Comparison of ENCODE assay signal across 9 cellular contexts in the genomic region with DNA sequence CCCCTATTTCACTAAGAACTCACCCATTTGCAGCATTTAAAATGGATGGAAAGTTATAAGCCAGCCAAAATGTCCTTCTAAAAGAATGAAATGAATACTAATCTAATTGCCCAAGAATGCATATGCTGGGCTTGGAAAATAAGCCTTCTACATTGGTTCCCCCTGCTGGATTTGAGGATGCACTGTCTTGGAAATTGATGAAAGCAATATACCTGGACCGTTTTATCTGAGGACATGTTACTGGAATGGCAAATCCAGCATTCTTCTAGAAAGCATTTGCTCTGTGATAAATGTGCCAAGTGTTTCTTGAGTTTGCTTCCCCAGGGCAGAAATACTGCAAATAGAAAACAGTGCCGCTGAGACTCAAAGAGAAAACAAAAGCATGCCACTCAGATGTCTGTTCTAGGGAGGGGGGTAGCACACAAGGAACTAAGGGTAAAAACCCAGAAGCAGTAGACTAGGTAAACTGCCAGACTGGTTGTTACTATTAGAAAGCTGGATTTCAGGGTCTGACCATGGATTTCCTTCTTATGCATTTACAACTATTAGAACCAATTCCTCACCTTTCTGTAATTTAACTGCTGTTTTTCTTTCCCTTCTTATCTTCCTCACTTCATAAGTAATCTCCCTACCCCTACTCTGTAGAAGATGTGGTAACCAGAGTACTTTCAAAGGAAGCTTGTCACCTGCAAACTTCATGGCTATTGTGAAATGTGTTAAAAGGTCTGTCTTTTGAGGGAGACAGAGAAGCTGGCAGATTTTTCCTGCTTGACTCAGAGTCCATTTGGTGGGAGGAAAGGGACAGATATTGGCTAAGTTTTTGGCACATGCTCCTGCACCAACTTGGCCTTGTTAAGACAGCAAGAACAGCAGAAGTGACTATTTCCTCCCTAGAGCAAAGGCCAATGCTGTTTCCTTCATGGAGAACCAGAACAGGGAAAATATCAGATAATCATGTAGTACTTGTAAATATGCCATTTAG.
DNase-seq lines count a peak whose midpoint lies in the region; ATAC-seq and TF ChIP-seq lines count a peak whose summit lies in the region.
"Had no signal": no experiment of that assay in that cellular context is flagged by ENCODE, and none has a peak within 500 bp of the region (broad histone marks: within the 10 kb centered on the region; RNA-seq: fewer than 3 reads in every experiment).

No MANE protein-coding gene starts in this region.

- H3K36me3 Mint-ChIP-seq in brain: no peaks in the 10 kb centered on the region
- H3K36me3 Mint-ChIP-seq in naive thymus-derived CD4-positive, alpha-beta T cell: peaks cover 0 to 6% (median 0%) of the 10 kb centered on the region in 5 donors
- peaks cover 0 to 3% of the 10 kb centered on the region in 2 donors for H3K36me3 Mint-ChIP-seq in activated T-cell treated with anti-CD3 and anti-CD28 coated beads, Interleukin-2, amount 50 U/mL, for 72 hours (ENCODE audit: insufficient read depth in 2 of 2)
- H3K36me3 Mint-ChIP-seq: memory B cell had no signal

- POLR2A ChIA-PET in naive thymus-derived CD4-positive, alpha-beta T cell (lab: Charles Lee): interaction anchor here (0.6 kb wide), 1 partner anchor 31 kb away, joined by 3 read pairs; no protein-coding TSS in a partner anchor

- WGBS in lung, 2 donors: 14 to 19% methylated on average over 2 of the region's 2 CpGs

- ATAC-seq in lung (ENCODE audit: insufficient read depth, low FRiP score) (peak; percentile 17), GM21526 (IDR thresholded peaks at IDR 0.05; ENCODE audit: low FRiP score, unreplicated experiment) (no peak), left colon (no peak)
- ATAC-seq in naive thymus-derived CD4-positive, alpha-beta T cell: no peak
- no peak for ATAC-seq in activated T-cell treated with anti-CD3 and anti-CD28 coated beads, Interleukin-2, amount 50 U/mL, for 72 hours (replicated peaks in 1 of 2)

- H3K27ac ChIP-seq in lung (ENCODE audit: low read depth in 1 of 2, low read length in 1 of 2): no peak overlapping the region
- no peak overlapping the region for H3K27ac ChIP-seq in naive thymus-derived CD4-positive, alpha-beta T cell (ENCODE audit: low read depth, low read length)

- H3K4me1 Mint-ChIP-seq in brain: peaks cover 13% of the 10 kb centered on the region
- H3K4me1 Mint-ChIP-seq in naive thymus-derived CD4-positive, alpha-beta T cell: no peaks in the 10 kb centered on the region
- H3K4me1 Mint-ChIP-seq in activated T-cell treated with anti-CD3 and anti-CD28 coated beads, Interleukin-2, amount 50 U/mL, for 72 hours (ENCODE audit: low read depth): no peaks in the 10 kb centered on the region

- H3K4me3 Mint-ChIP-seq in brain: no peak overlapping the region
- H3K4me3 Mint-ChIP-seq in naive thymus-derived CD4-positive, alpha-beta T cell: no peak overlapping the region
- H3K4me3 Mint-ChIP-seq in activated T-cell treated with anti-CD3 and anti-CD28 coated beads, Interleukin-2, amount 50 U/mL, for 72 hours: no peak overlapping the region
- H3K4me3 Mint-ChIP-seq: memory B cell had no signal

- peaks cover 0 to 18% (median 12%) of the 10 kb centered on the region in 5 experiments for H3K9me3 Mint-ChIP-seq in brain
- peaks cover 0 to 20% (median 4%) of the 10 kb centered on the region in 11 donors for H3K9me3 Mint-ChIP-seq in naive thymus-derived CD4-positive, alpha-beta T cell
- H3K9me3 Mint-ChIP-seq in activated T-cell treated with anti-CD3 and anti-CD28 coated beads, Interleukin-2, amount 50 U/mL, for 72 hours: peaks cover 4 to 6% of the 10 kb centered on the region in 2 donors
- H3K9me3 Mint-ChIP-seq: memory B cell had no signal

- CTCF ChIA-PET in naive thymus-derived CD4-positive, alpha-beta T cell (lab: Charles Lee): no interaction called here

- TF ChIP-seq CTCF in brain (conservative IDR thresholded peaks at IDR 0.05) (peak; percentile 74 to 79), lung (IDR thresholded peaks at IDR 0.05; ENCODE audit: control extremely low read depth, extremely low read depth) (peak; percentile 18)

- intact Hi-C loops in naive thymus-derived CD4-positive, alpha-beta T cell (cut with micrococcal nuclease): no loop called here
- intact Hi-C loops in left colon (cut with DNase I, micrococcal nuclease): no loop called here

- no peak overlapping the region for H3K4me3 ChIP-seq in lung
- H3K4me3 ChIP-seq in naive thymus-derived CD4-positive, alpha-beta T cell (ENCODE audit: low read length): no peak overlapping the region

- no peaks in the 10 kb centered on the region for H3K27me3 Mint-ChIP-seq in brain
- peaks cover 0 to 5% (median 0%) of the 10 kb centered on the region in 5 donors for H3K27me3 Mint-ChIP-seq in naive thymus-derived CD4-positive, alpha-beta T cell
- H3K27me3 Mint-ChIP-seq in activated T-cell treated with anti-CD3 and anti-CD28 coated beads, Interleukin-2, amount 50 U/mL, for 72 hours (ENCODE audit: low read depth): no peaks in the 10 kb centered on the region
- H3K27me3 Mint-ChIP-seq: memory B cell had no signal

- DNase-seq in GM04503 (ENCODE audit: low read depth) (peak; percentile 24), NCI-H2081 (lab: John Stamatoyannopoulos, UW) (peak; percentile 50 to 63), lung (ENCODE audit: low spot score) (peak; percentile 38), left colon (no peak)
- no peak for DNase-seq in naive thymus-derived CD4-positive, alpha-beta T cell
- DNase-seq in activated T-cell treated with anti-CD3 and anti-CD28 coated beads, Interleukin-2, amount 50 U/mL, for 72 hours: no peak

- peak overlapping the region; percentile 41 to 88 (median 62) for H3K27ac Mint-ChIP-seq in brain
- no peak overlapping the region for H3K27ac Mint-ChIP-seq in naive thymus-derived CD4-positive, alpha-beta T cell
- no peak overlapping the region for H3K27ac Mint-ChIP-seq in activated T-cell treated with anti-CD3 and anti-CD28 coated beads, Interleukin-2, amount 50 U/mL, for 72 hours
- H3K27ac Mint-ChIP-seq: memory B cell had no signal

- no peaks in the 10 kb centered on the region for H3K36me3 ChIP-seq in lung (ENCODE audit: control insufficient read depth in 2 of 2, insufficient read depth in 2 of 2, low read length in 2 of 2)
- no peaks in the 10 kb centered on the region for H3K36me3 ChIP-seq in naive thymus-derived CD4-positive, alpha-beta T cell (ENCODE audit: control insufficient read depth in 2 of 3, insufficient read depth in 3 of 3, low read length in 3 of 3)

- peaks cover 0 to 2% of the 10 kb centered on the region in 2 donors for H3K9me3 ChIP-seq in lung (ENCODE audit: control insufficient read depth in 2 of 2, insufficient read depth in 1 of 2, low read length in 1 of 2)
- H3K9me3 ChIP-seq in naive thymus-derived CD4-positive, alpha-beta T cell (ENCODE audit: control insufficient read depth in 2 of 3, low read length in 3 of 3): no peaks in the 10 kb centered on the region

- no peaks in the 10 kb centered on the region for H3K4me1 ChIP-seq in lung (ENCODE audit: control insufficient read depth in 2 of 2, insufficient read depth in 2 of 2, low read length in 2 of 2)
- H3K4me1 ChIP-seq in naive thymus-derived CD4-positive, alpha-beta T cell (ENCODE audit: control insufficient read depth in 2 of 2, insufficient read depth in 2 of 2, low read length in 2 of 2): no peaks in the 10 kb centered on the region

- no peaks in the 10 kb centered on the region for H3K27me3 ChIP-seq in lung (ENCODE audit: control insufficient read depth, insufficient read depth)
- H3K27me3 ChIP-seq in naive thymus-derived CD4-positive, alpha-beta T cell (ENCODE audit: control insufficient read depth in 2 of 2, insufficient read depth in 2 of 2, low read length in 2 of 2): no peaks in the 10 kb centered on the region

Comparison
In these comparisons a context has a peak if more than half of its experiments do, and no peak if none do; other contexts are left out.
1. DNase-seq: peak in GM04503 (single experiment), NCI-H2081 (2 of 2) and lung (single experiment); none in naive thymus-derived CD4-positive, alpha-beta T cell (0 of 9), left colon (0 of 2) and activated T-cell treated with anti-CD3 and anti-CD28 coated beads, Interleukin-2, amount 50 U/mL, for 72 hours (0 of 2).
2. H3K27ac Mint-ChIP-seq: peak in brain (5 of 5); none in naive thymus-derived CD4-positive, alpha-beta T cell (0 of 9) and activated T-cell treated with anti-CD3 and anti-CD28 coated beads, Interleukin-2, amount 50 U/mL, for 72 hours (single experiment).